ENCODE assay signal across 16 cellular contexts in the genomic region with DNA sequence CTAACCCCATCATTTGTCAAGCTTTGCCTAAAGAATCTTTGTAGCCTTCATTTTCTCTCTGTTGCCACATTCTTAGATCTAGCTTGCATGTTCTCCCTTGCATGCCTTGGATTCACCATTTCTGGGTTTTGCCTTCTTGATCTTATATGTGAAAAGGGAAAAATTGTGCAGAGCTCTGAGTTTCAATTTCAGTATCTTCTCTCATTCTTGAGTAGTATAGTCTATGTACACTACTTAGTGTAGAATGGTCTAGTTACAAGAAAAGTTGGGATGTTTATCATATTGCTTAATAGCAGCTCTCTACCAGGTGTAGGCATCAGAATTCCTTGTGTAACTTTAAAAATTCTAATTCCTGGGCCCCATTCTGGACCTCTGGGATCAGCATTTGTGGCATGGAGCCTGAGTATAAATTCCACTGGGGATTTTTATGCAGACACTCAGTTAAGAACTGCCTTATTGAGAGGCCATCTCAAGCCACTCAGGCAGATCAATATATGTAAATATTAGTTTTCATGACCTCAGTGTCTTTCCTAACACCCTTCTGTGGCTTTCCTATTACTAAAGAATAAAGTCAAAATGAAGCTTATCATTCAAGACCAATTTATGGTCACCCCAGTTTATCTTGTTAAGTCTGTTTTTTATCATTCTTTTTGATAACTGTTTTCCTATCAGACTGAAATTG. TPM values are rescaled to one million over a fixed set of nuclear protein-coding genes. Genes with fewer than 3 reads are reported as not detected.
DNase-seq lines count a peak whose midpoint lies in the region; ATAC-seq and TF ChIP-seq lines count a peak whose summit lies in the region.
"Had no signal": no experiment of that assay in that cellular context is flagged by ENCODE, and none has a peak within 500 bp of the region (broad histone marks: within the 10 kb centered on the region; RNA-seq: fewer than 3 reads in every experiment).

No MANE protein-coding gene starts in this region.

- CTCF ChIA-PET in PC-9 (lab: Charles Lee), result no interaction called here

- TF ChIP-seq POLR2A in stomach (IDR thresholded peaks at IDR 0.05), result no peak

- peak; percentile 62 for ATAC-seq in GM18498 (IDR thresholded peaks at IDR 0.05; ENCODE audit: unreplicated experiment)
- ATAC-seq in GM19452 (IDR thresholded peaks at IDR 0.05; ENCODE audit: unreplicated experiment), result peak; percentile 62
- peak; percentile 61 for ATAC-seq in HG02852 (IDR thresholded peaks at IDR 0.05; ENCODE audit: unreplicated experiment)
- ATAC-seq in HG03565 (IDR thresholded peaks at IDR 0.05; ENCODE audit: unreplicated experiment), result peak; percentile 42
- ATAC-seq: natural killer cell had no signal

- H3K27me3 ChIP-seq in PC-9 (ENCODE audit: insufficient read depth, low read depth) (no peaks in the 10 kb centered on the region), stomach (no peaks in the 10 kb centered on the region)
- H3K27me3 ChIP-seq: spleen had no signal

- TF ChIP-seq EP300 in stomach (IDR thresholded peaks at IDR 0.05), result no peak

- no TSS peak for BruUV-seq in PC-9 (replicated peaks; lab: Mats Ljungman, UMichigan)

- H3K4me1 ChIP-seq in PC-9 (replicated peaks; ENCODE audit: insufficient read depth) (no peaks in the 10 kb centered on the region), stomach (peaks cover 0 to 43% (median 13%) of the 10 kb centered on the region in 4 donors)

- H2AFZ ChIP-seq in PC-9, result no peak overlapping the region
- H2AFZ ChIP-seq: GM23248 had no signal

- no peaks in the 10 kb centered on the region for H3K9me2 ChIP-seq in PC-9 (ENCODE audit: insufficient read depth)

- H4K20me1 ChIP-seq in PC-9 (ENCODE audit: insufficient read depth), result peaks cover 17% of the 10 kb centered on the region

- intact Hi-C loops in PC-9 (cut with micrococcal nuclease; ENCODE audit: unreplicated experiment), result no loop called here
- intact Hi-C loops in stomach (cut with DNase I; ENCODE audit: low total_unique reads), result no loop called here

- DNase-seq in activated gamma-delta T cell (lab: John Stamatoyannopoulos, UW) (no peak), PC-9 (no peak), NCI-H226 (no peak), stomach (no peak)
- DNase-seq: activated effector memory CD4-positive, alpha-beta T cell treated with anti-CD3 and anti-CD28 coated beads, Interleukin-2, amount 50 U/mL, for 16 hours; EL; GM23248; KBM-7; kidney glomerular epithelial cell; natural killer cell; Right ventricle myocardium superior; spleen had no signal

- POLR2A ChIA-PET in PC-9 (lab: Charles Lee; ENCODE audit: unreplicated experiment), result no interaction called here

- no peaks in the 10 kb centered on the region for H3F3A ChIP-seq in PC-9 (ENCODE audit: insufficient read depth, low read depth)

- H3K36me3 ChIP-seq in PC-9 (ENCODE audit: low read depth) (no peaks in the 10 kb centered on the region), stomach (peaks cover 0 to 5% (median 4%) of the 10 kb centered on the region in 4 donors)

- H3K9me3 ChIP-seq in PC-9 (ENCODE audit: insufficient read depth, low read depth) (no peaks in the 10 kb centered on the region), stomach (no peaks in the 10 kb centered on the region)
- H3K9me3 ChIP-seq: spleen had no signal

- peaks cover 32% of the 10 kb centered on the region for H3K79me2 ChIP-seq in PC-9 (ENCODE audit: low read depth)

- TF ChIP-seq CTCF in PC-9 (conservative IDR thresholded peaks at IDR 0.05), result no peak
- TF ChIP-seq CTCF in stomach (IDR thresholded peaks at IDR 0.05), result no peak

- H3K27ac ChIP-seq in PC-9, result no peak overlapping the region
- no peak overlapping the region for H3K27ac ChIP-seq in stomach
- H3K27ac ChIP-seq: GM23248, spleen had no signal

- H3K4me3 ChIP-seq in PC-9 (no peak overlapping the region), stomach (no peak overlapping the region)
- H3K4me3 ChIP-seq: GM23248, spleen had no signal

- H3K4me2 ChIP-seq in PC-9, result no peak overlapping the region

RNA-seq across cellular contexts. Expression of a gene that starts 23.4 kb away (rescaled TPM):
- total RNA-seq in PC-9 (2021) (22.2 and 23.3 TPM in 2 replicates), stomach (10 to 100 TPM in 4 of 5 donors, 1 to 10 TPM in 1; 4.5 to 66.0 (median 12.3) TPM)
- polyA plus RNA-seq in stomach, result 1 to 10 TPM; 4.0 to 8.3 (median 5.5) TPM

RNA-seq across cellular contexts. Expression of a gene that starts 23.7 kb away (rescaled TPM):
- total RNA-seq in PC-9 (2021) (17.1 and 29.8 TPM in 2 replicates), stomach (10 to 100 TPM in 2 of 5 donors, 1 to 10 TPM in 3; 2.0 to 27.7 (median 9.3) TPM)
- polyA plus RNA-seq in stomach, result 10 to 100 TPM in 1 of 3 donors, 1 to 10 TPM in 2; 5.0 to 15.9 (median 9.5) TPM
